In genomic region chr14:81314443-81315175, GRCh38 we compare ENCODE assay signal across 1 cellular context.
TF ChIP-seq lines count a peak whose summit lies in the region.

No MANE protein-coding gene starts in this region.

TF ChIP-seq in H1, 55 proteins besides CTCF, POLR2A, EP300 and RAD21:
- no peak for TF ChIP-seq SP2 (IDR thresholded peaks at IDR 0.05; ENCODE audit: low read length)
- 0 out of 2 replicates have a peak, but pooled peaks have one; percentile 29 for TF ChIP-seq MAX (IDR thresholded peaks at IDR 0.05)
- no peak for TF ChIP-seq HDAC6 (IDR thresholded peaks at IDR 0.05; ENCODE audit: low read depth, low read length)
- no peak for TF ChIP-seq USF2 (IDR thresholded peaks at IDR 0.05; ENCODE audit: low read length)
- peak; percentile 76 for TF ChIP-seq YY1 (IDR thresholded peaks at IDR 0.05; ENCODE audit: low read depth, low read length)
